8 cellular contexts compared by ENCODE assay signal in the genomic region with DNA sequence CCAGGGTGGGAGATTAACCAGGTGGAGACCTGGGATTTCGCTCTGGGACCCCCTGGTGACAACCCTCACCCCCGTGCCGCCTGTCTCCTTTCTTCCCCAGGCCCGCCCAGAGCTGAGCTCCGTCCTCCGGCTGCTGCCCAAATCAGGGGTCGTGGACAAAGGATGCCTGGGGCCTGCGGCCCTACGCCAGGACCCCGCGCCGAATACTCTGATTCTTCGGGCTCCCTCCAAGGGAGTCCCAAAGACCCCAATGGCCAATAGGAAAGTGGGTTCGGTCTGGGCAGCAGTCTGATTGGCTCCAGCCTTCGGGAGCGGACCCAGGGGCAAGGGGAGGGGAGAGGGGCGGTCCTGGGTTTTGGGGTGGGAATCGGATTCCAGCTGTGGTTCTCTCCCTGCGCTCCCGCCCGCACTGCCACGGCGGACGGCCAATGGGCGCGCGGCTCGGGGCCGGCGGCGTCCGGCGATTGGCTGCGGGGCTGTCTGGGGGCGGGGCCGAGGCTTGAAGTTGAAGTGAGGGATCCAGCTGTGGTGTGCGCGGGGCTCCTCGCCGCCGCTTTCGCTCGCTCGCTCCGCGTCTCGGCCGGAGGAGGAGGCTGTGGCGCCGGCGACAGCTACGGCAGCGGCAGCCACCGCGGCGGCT. TPM values are rescaled to one million over a fixed set of nuclear protein-coding genes. Genes with fewer than 3 reads are reported as not detected.
DNase-seq lines count a peak whose midpoint lies in the region; ATAC-seq and TF ChIP-seq lines count a peak whose summit lies in the region.

A gene (plus strand): TSS at position 531 of the 640 bp plus-strand sequence. CDS start 745 bp downstream, outside the sequence.

- no peak within 1 kb of the TSS for H3K27ac Mint-ChIP-seq in activated naive CD8-positive, alpha-beta T cell

- H3K9ac ChIP-seq in HCT116 (ENCODE audit: low read length) = peak within 1 kb of the TSS; percentile 62

- H3K9me3 Mint-ChIP-seq in activated naive CD8-positive, alpha-beta T cell (ENCODE audit: low read depth) = no peaks in the 10 kb centered on the region

- peaks cover 15% of the 10 kb centered on the region for H3K27me3 Mint-ChIP-seq in activated naive CD8-positive, alpha-beta T cell

- H3K27ac ChIP-seq in HCT116 (ENCODE audit: low read depth, low read length) (peak within 1 kb of the TSS; percentile 43; the same call in 1 of the 2 replicates), heart left ventricle (no peak within 1 kb of the TSS), tibial nerve (no peak within 1 kb of the TSS)

- peak; percentile 93 for ATAC-seq in HCT116
- ATAC-seq in heart left ventricle = peak; percentile 87 to 95 (median 92)

- BruUV-seq in HCT116 (replicated peaks; lab: Mats Ljungman, UMichigan) = no TSS peak

- H3K36me3 Mint-ChIP-seq in activated naive CD8-positive, alpha-beta T cell = no peaks in the 10 kb centered on the region

- peak within 1 kb of the TSS; percentile 100 for H2AFZ ChIP-seq in HCT116 (ENCODE audit: low read depth, low read length, poor library complexity, severe bottlenecking)

- peak within 1 kb of the TSS; percentile 76 for H3K4me3 Mint-ChIP-seq in activated naive CD8-positive, alpha-beta T cell

- H3K4me1 ChIP-seq in HCT116 (ENCODE audit: control insufficient read depth in 1 of 2, insufficient read depth in 2 of 2, low read length in 2 of 2) = peaks cover 6 to 18% of the 10 kb centered on the region in 2 experiments; a peak in 3 of 4 replicates
- peaks cover 12 to 49% (median 30%) of the 10 kb centered on the region in 12 donors for H3K4me1 ChIP-seq in heart left ventricle
- H3K4me1 ChIP-seq in tibial nerve = peaks cover 0 to 65% (median 35%) of the 10 kb centered on the region in 4 donors

- H3K79me2 ChIP-seq in HCT116 (ENCODE audit: insufficient read depth, low read length) = no peaks in the 10 kb centered on the region

- H3K4me1 Mint-ChIP-seq in activated naive CD8-positive, alpha-beta T cell (ENCODE audit: low read depth) = peaks cover 25% of the 10 kb centered on the region

- intact Hi-C loops in HCT116 (cut with micrococcal nuclease) (no loop called here), heart left ventricle (cut with DNase I) (loop anchor here in 1 of 10 donors (2.0 kb wide), 1 partner anchor 44 kb away; no protein-coding TSS in a partner anchor), posterior cingulate gyrus (cut with DNase I) (no loop called here)

- no peak for TF ChIP-seq EP300 in tibial nerve (IDR thresholded peaks at IDR 0.05)

- CTCF ChIA-PET in HCT116 (lab: Charles Lee) = interaction anchor here (0.6 to 2.3 kb wide), 11 partner anchors 10 to 145 kb away, joined by 3 to 22 read pairs (median 4); no protein-coding TSS in a partner anchor

- TF ChIP-seq CTCF in HCT116 (IDR thresholded peaks at IDR 0.05 in 2 of 3, conservative IDR thresholded peaks at IDR 0.05 in 1 of 3; ENCODE audit: borderline replicate concordance in 1 of 3, insufficient read depth in 1 of 3, low read depth in 2 of 3, low read length in 2 of 3) = no peak
- TF ChIP-seq CTCF in heart left ventricle (IDR thresholded peaks at IDR 0.05) = peak in 1 of 12 donors; percentile 13
- no peak for TF ChIP-seq CTCF in tibial nerve (IDR thresholded peaks at IDR 0.05)

- H3K27me3 ChIP-seq in HCT116 (ENCODE audit: insufficient read depth, low read length) (no peaks in the 10 kb centered on the region), MG63 (peaks cover 25% of the 10 kb centered on the region), heart left ventricle (peaks cover 27 to 72% (median 49%) of the 10 kb centered on the region in 9 donors), tibial nerve (peaks cover 3 to 58% of the 10 kb centered on the region in 2 donors)

- POLR2A ChIA-PET in HCT116 (lab: Charles Lee) = interaction anchor here (0.6 to 1.8 kb wide), 7 partner anchors 10 to 883 kb away, joined by 3 to 8 read pairs (median 4); a partner anchor contains a TSS

- RAD21 ChIA-PET in HCT116 (lab: Charles Lee; ENCODE audit: low non-redundant PET in 1 of 2, low total read pairs in 2 of 2, uncharacterized antibody in 2 of 2, unreplicated experiment in 2 of 2) = interaction anchor here (0.6 to 1.4 kb wide), 5 partner anchors 9 to 65 kb away, joined by 3 to 8 read pairs (median 3); no protein-coding TSS in a partner anchor

- H4K20me1 ChIP-seq in HCT116 (ENCODE audit: insufficient read depth) = no peaks in the 10 kb centered on the region

- TF ChIP-seq RAD21 in HCT116 (IDR thresholded peaks at IDR 0.05; ENCODE audit: low read depth) = no peak

- TF ChIP-seq POLR2A in HCT116 (IDR thresholded peaks at IDR 0.05; ENCODE audit: borderline replicate concordance, extremely low read depth, insufficient read depth, insufficient read length) (peak; percentile 64), heart left ventricle (IDR thresholded peaks at IDR 0.05) (no peak), tibial nerve (IDR thresholded peaks at IDR 0.05) (peak in 1 of 2 donors; percentile 23)

- DNase-seq in GM03348 (ENCODE audit: low spot score) (peak; percentile 99), HCT116 (ENCODE audit: low read depth, low spot score) (peak; percentile 80), MG63 (peak; percentile 95), SKM-1 treated with dmso at 0.1 percent for 144 hours (lab: John Stamatoyannopoulos, UW; ENCODE audit: unreplicated experiment) (peak; percentile 57), heart left ventricle (peak; percentile 88 to 94 (median 91)), posterior cingulate gyrus (peak; percentile 83 to 98 (median 89)), tibial nerve (ENCODE audit: low spot score in 2 of 2) (peak; percentile 85 to 89)

- H3K4me2 ChIP-seq in HCT116 (ENCODE audit: low read length) = peak within 1 kb of the TSS; percentile 100

- H3K36me3 ChIP-seq in HCT116 (ENCODE audit: control insufficient read depth in 1 of 2, insufficient read depth in 2 of 2, low read length in 2 of 2) = no peaks in the 10 kb centered on the region
- H3K36me3 ChIP-seq in MG63 = 0 out of 2 replicates have a peak, but pooled peaks cover 4% of the 10 kb centered on the region
- peaks cover 0 to 11% (median 4%) of the 10 kb centered on the region in 9 donors for H3K36me3 ChIP-seq in heart left ventricle
- peaks cover 0 to 14% (median 0%) of the 10 kb centered on the region in 3 donors for H3K36me3 ChIP-seq in tibial nerve

- 0 to 1% (median 1%) methylated on average over 31 to 56 of the region's 56 CpGs for WGBS in heart left ventricle, 4 donors
- WGBS in tibial nerve, 2 donors = 2 to 6% methylated on average over 17 of the region's 56 CpGs

- no peaks in the 10 kb centered on the region for H3K9me3 ChIP-seq in HCT116 (ENCODE audit: control insufficient read depth in 1 of 2, insufficient read depth in 1 of 2, low read depth in 1 of 2, low read length in 2 of 2)
- no peaks in the 10 kb centered on the region for H3K9me3 ChIP-seq in MG63
- no peaks in the 10 kb centered on the region for H3K9me3 ChIP-seq in heart left ventricle
- no peaks in the 10 kb centered on the region for H3K9me3 ChIP-seq in tibial nerve

- no peaks in the 10 kb centered on the region for H3K9me2 ChIP-seq in HCT116 (ENCODE audit: insufficient read depth)

- H3K4me3 ChIP-seq in HCT116 (replicated peaks in 1 of 2; ENCODE audit: low read depth in 1 of 2, low read length in 2 of 2) = peak within 1 kb of the TSS; percentile 54 to 68
- peak within 1 kb of the TSS; percentile 54 for H3K4me3 ChIP-seq in MG63
- peak within 1 kb of the TSS; percentile 28 to 65 (median 56) for H3K4me3 ChIP-seq in heart left ventricle
- peak within 1 kb of the TSS; percentile 40 to 64 (median 52) for H3K4me3 ChIP-seq in tibial nerve

TF ChIP-seq in HCT116, 20 proteins besides CTCF, POLR2A, EP300 and RAD21:
- peak; percentile 56 for TF ChIP-seq POLR2AphosphoS5 (IDR thresholded peaks at IDR 0.05; ENCODE audit: low read depth, low read length)
- TF ChIP-seq EZH2phosphoT487 (IDR thresholded peaks at IDR 0.05; ENCODE audit: borderline replicate concordance) = no peak
TF ChIP-seq in HCT116: peak in this region for 1.

RNA-seq across cellular contexts. Expression of the gene that starts here (rescaled TPM):
- total RNA-seq in HCT116 (2021; ENCODE audit: unreplicated experiment) (3.4 TPM), heart left ventricle (under 1 TPM in 8 of 9 donors, not detected in 1; 0.02 to 0.48 (median 0.14) TPM), tibial nerve (1 to 10 TPM in 1 of 4 donors, under 1 TPM in 1, not detected in 2; 0.21 to 2.2 TPM)
- 1.3 and 1.7 TPM in 2 replicates for polyA plus RNA-seq in HCT116 (2012)
- not detected in 2 replicates for total RNA-seq in MG63 (2014; rRNA removed; shearing (Covaris generic); ENCODE audit: low replicate concordance)
- under 1 TPM; 0.04 to 0.11 TPM for polyA plus RNA-seq in heart left ventricle

Comparison
In these comparisons a context has a peak if more than half of its experiments do, and no peak if none do; other contexts are left out.
1. Peak in DNase-seq and H3K4me3 ChIP-seq in MG63; RNA of the gene not detected or under 1 TPM.
2. Peak in DNase-seq, ATAC-seq and H3K4me3 ChIP-seq in heart left ventricle; RNA of the gene not detected or under 1 TPM.